Comparison of ENCODE assay signal across 8 cellular contexts in the genomic region with DNA sequence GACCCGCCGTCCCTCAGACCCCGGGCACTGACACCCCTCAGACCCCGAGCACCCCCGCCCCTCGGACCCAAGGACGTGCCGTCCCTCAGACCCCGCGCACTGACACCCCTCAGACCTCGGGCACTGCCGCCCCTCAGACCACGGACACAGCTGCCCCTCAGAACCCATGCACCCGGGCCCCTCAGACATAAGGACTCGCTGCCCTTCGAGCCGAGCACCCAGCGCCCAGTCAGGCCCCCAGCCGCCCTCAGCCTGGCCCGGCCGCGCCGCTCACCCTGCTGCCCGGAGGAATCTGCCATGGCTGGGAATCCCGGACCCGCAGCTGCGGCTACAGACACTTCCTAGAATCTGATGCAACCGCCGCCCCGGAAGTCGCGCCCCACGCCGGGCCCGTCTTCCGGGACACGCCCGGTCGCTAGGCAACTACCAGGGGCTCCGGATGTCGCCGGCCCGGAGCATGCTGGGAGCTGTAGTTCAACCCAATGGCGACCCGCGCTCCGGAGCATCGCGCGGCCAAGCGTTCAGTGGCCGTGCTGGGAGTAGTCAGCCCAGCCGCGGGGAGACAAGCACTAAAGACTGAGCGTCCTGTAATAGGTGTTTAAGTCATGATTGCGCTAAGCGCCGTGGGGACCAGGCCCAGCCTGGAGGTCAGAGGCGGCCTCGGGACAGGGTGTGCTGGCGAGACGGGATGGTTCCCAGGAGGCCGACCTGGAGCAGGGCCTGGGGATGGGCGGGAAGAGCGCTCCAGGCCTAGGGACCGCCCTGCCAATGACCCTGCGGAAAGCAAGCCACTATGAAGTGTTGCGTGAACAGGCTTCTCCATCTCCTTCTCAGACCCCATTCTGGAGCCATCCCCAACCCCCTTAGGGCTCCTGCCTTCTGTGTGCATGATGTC. TPM values are rescaled to one million over a fixed set of nuclear protein-coding genes. Genes with fewer than 3 reads are reported as not detected.
DNase-seq lines count a peak whose midpoint lies in the region; ATAC-seq and TF ChIP-seq lines count a peak whose summit lies in the region.

CARS1 (minus strand) TSS at position 355 of the 895 bp plus-strand sequence; CDS start at position 299, 56 bp downstream.

- H3K27me3 Mint-ChIP-seq in GM23338 (ENCODE audit: insufficient read depth, low read depth, poor library complexity) (peaks cover 16% of the 10 kb centered on the region), nephron (ENCODE audit: low read depth) (no peaks in the 10 kb centered on the region)
- H3K27me3 Mint-ChIP-seq in activated T-helper 2 cell treated with anti-CD3 and anti-CD28 coated beads, Interferon-gamma antibody, Interleukin-2, Interleukin-4, amounts not matched to agents 10 μg/mL and 5 μg/mL and 100 μg/mL, durations not matched to agents 14 hours and 24 hours and 36 hours (ENCODE audit: low read depth) = no peaks in the 10 kb centered on the region
- no peaks in the 10 kb centered on the region for H3K27me3 Mint-ChIP-seq in stimulated activated naive CD8-positive, alpha-beta T cell treated with anti-CD3 and anti-CD28 coated beads, Interleukin-15, Interleukin-2, amounts not matched to agents 100 ng/mL and 50 ng/mL, for 24 hours

- peak within 1 kb of the TSS; percentile 82 for H3K4me3 ChIP-seq in DOHH2 (ENCODE audit: low read length)
- H3K4me3 ChIP-seq in GM23338 = peak within 1 kb of the TSS; percentile 97
- H3K4me3 ChIP-seq in RWPE2 (ENCODE audit: severe bottlenecking) = peak within 1 kb of the TSS; percentile 86
- peak within 1 kb of the TSS; percentile 95 for H3K4me3 ChIP-seq in fibroblast of pulmonary artery (replicated peaks; ENCODE audit: low read depth, low read length)

- H3K4me1 Mint-ChIP-seq in GM23338 (peaks cover 40% of the 10 kb centered on the region), nephron (peaks cover 12% of the 10 kb centered on the region)
- peaks cover 23% of the 10 kb centered on the region for H3K4me1 Mint-ChIP-seq in activated T-helper 2 cell treated with anti-CD3 and anti-CD28 coated beads, Interferon-gamma antibody, Interleukin-2, Interleukin-4, amounts not matched to agents 10 μg/mL and 5 μg/mL and 100 μg/mL, durations not matched to agents 14 hours and 24 hours and 36 hours (ENCODE audit: low read depth)
- peaks cover 38% of the 10 kb centered on the region for H3K4me1 Mint-ChIP-seq in stimulated activated naive CD8-positive, alpha-beta T cell treated with anti-CD3 and anti-CD28 coated beads, Interleukin-15, Interleukin-2, amounts not matched to agents 100 ng/mL and 50 ng/mL, for 24 hours (ENCODE audit: low read depth)

- H3F3A ChIP-seq in DOHH2 (ENCODE audit: control insufficient read depth, insufficient read depth) = no peaks in the 10 kb centered on the region
- H3F3A ChIP-seq in GM23338 (replicated peaks; ENCODE audit: low read depth) = no peaks in the 10 kb centered on the region; the same call in 1 of the 2 replicates

- peaks cover 11% of the 10 kb centered on the region for H4K20me1 ChIP-seq in DOHH2 (ENCODE audit: control insufficient read depth, insufficient read depth, low read depth, low read length)
- peaks cover 27% of the 10 kb centered on the region for H4K20me1 ChIP-seq in GM23338 (replicated peaks; ENCODE audit: insufficient read depth)

- peak within 1 kb of the TSS; percentile 95 for H3K27ac Mint-ChIP-seq in GM23338
- H3K27ac Mint-ChIP-seq in activated T-helper 2 cell treated with anti-CD3 and anti-CD28 coated beads, Interferon-gamma antibody, Interleukin-2, Interleukin-4, amounts not matched to agents 10 μg/mL and 5 μg/mL and 100 μg/mL, durations not matched to agents 14 hours and 24 hours and 36 hours = peak within 1 kb of the TSS; percentile 76
- H3K27ac Mint-ChIP-seq in nephron = peak within 1 kb of the TSS; percentile 92 to 94 (median 93)
- H3K27ac Mint-ChIP-seq in stimulated activated naive CD8-positive, alpha-beta T cell treated with anti-CD3 and anti-CD28 coated beads, Interleukin-15, Interleukin-2, amounts not matched to agents 100 ng/mL and 50 ng/mL, for 24 hours = peak within 1 kb of the TSS; percentile 91

- TF ChIP-seq CTCF in DOHH2 (IDR thresholded peaks at IDR 0.05; ENCODE audit: low read depth, low read length, poor library complexity, severe bottlenecking) = peak; percentile 8
- no peak for TF ChIP-seq CTCF in GM23338 (conservative IDR thresholded peaks at IDR 0.05; ENCODE audit: low read depth in 2 of 2)
- TF ChIP-seq CTCF in RWPE2 (IDR thresholded peaks at IDR 0.05; ENCODE audit: poor library complexity, severe bottlenecking) = no peak
- no peak for TF ChIP-seq CTCF in fibroblast of pulmonary artery (IDR thresholded peaks at IDR 0.05; ENCODE audit: low read length, missing control alignments)
- no peak for TF ChIP-seq CTCF in nephron (IDR thresholded peaks at IDR 0.05; ENCODE audit: unreplicated experiment in 3 of 3)

- H3K4me3 Mint-ChIP-seq in GM23338 = peak within 1 kb of the TSS; percentile 90
- H3K4me3 Mint-ChIP-seq in activated T-helper 2 cell treated with anti-CD3 and anti-CD28 coated beads, Interferon-gamma antibody, Interleukin-2, Interleukin-4, amounts not matched to agents 10 μg/mL and 5 μg/mL and 100 μg/mL, durations not matched to agents 14 hours and 24 hours and 36 hours (ENCODE audit: low read depth) = peak within 1 kb of the TSS; percentile 82
- H3K4me3 Mint-ChIP-seq in nephron = peak within 1 kb of the TSS; percentile 94 to 96 (median 95)
- H3K4me3 Mint-ChIP-seq in stimulated activated naive CD8-positive, alpha-beta T cell treated with anti-CD3 and anti-CD28 coated beads, Interleukin-15, Interleukin-2, amounts not matched to agents 100 ng/mL and 50 ng/mL, for 24 hours = peak within 1 kb of the TSS; percentile 91

- DNase-seq in GM23338 (ENCODE audit: low spot score) = peak; percentile 98
- DNase-seq in LHCN-M2 (ENCODE audit: low read depth) = peak; percentile 93
- peak; percentile 97 for DNase-seq in RWPE2 (ENCODE audit: low spot score)
- DNase-seq in activated T-helper 2 cell treated with anti-CD3 and anti-CD28 coated beads, Interferon-gamma antibody, Interleukin-2, Interleukin-4, amounts not matched to agents 10 μg/mL and 5 μg/mL and 100 μg/mL, durations not matched to agents 14 hours and 24 hours and 36 hours (ENCODE audit: low spot score) = peak; percentile 92
- peak; percentile 94 for DNase-seq in fibroblast of pulmonary artery (ENCODE audit: low read depth)

- H3K9me2 ChIP-seq in DOHH2 (replicated peaks; ENCODE audit: control insufficient read depth, low read length) = no peaks in the 10 kb centered on the region
- H3K9me2 ChIP-seq in GM23338 (ENCODE audit: insufficient read depth) = no peaks in the 10 kb centered on the region

- H2AFZ ChIP-seq in GM23338 = peak within 1 kb of the TSS; percentile 90

- ATAC-seq in GM23338 (peak; percentile 92), RWPE2 (ENCODE audit: low read depth) (peak; percentile 94)

- H3K9me3 Mint-ChIP-seq in GM23338 = no peaks in the 10 kb centered on the region
- no peaks in the 10 kb centered on the region for H3K9me3 Mint-ChIP-seq in activated T-helper 2 cell treated with anti-CD3 and anti-CD28 coated beads, Interferon-gamma antibody, Interleukin-2, Interleukin-4, amounts not matched to agents 10 μg/mL and 5 μg/mL and 100 μg/mL, durations not matched to agents 14 hours and 24 hours and 36 hours
- no peaks in the 10 kb centered on the region for H3K9me3 Mint-ChIP-seq in nephron
- no peaks in the 10 kb centered on the region for H3K9me3 Mint-ChIP-seq in stimulated activated naive CD8-positive, alpha-beta T cell treated with anti-CD3 and anti-CD28 coated beads, Interleukin-15, Interleukin-2, amounts not matched to agents 100 ng/mL and 50 ng/mL, for 24 hours

- H3K79me2 ChIP-seq in DOHH2 (ENCODE audit: control insufficient read depth, low read length) = peaks cover 46% of the 10 kb centered on the region
- H3K79me2 ChIP-seq in GM23338 (replicated peaks; ENCODE audit: insufficient read depth) = peaks cover 47% of the 10 kb centered on the region

- H3K27ac ChIP-seq in DOHH2 (ENCODE audit: low read depth, low read length) (peak within 1 kb of the TSS; percentile 37), GM23338 (ENCODE audit: low read depth) (peak within 1 kb of the TSS; percentile 91), RWPE2 (ENCODE audit: poor library complexity, severe bottlenecking) (peak within 1 kb of the TSS; percentile 61)

- peak within 1 kb of the TSS; percentile 95 for H3K4me2 ChIP-seq in DOHH2 (ENCODE audit: low read length)
- peak within 1 kb of the TSS; percentile 97 for H3K4me2 ChIP-seq in GM23338

- peaks cover 28% of the 10 kb centered on the region for H3K36me3 Mint-ChIP-seq in GM23338 (ENCODE audit: low read depth)
- H3K36me3 Mint-ChIP-seq in activated T-helper 2 cell treated with anti-CD3 and anti-CD28 coated beads, Interferon-gamma antibody, Interleukin-2, Interleukin-4, amounts not matched to agents 10 μg/mL and 5 μg/mL and 100 μg/mL, durations not matched to agents 14 hours and 24 hours and 36 hours (ENCODE audit: low read depth) = peaks cover 10% of the 10 kb centered on the region
- no peaks in the 10 kb centered on the region for H3K36me3 Mint-ChIP-seq in nephron (ENCODE audit: low read depth)
- H3K36me3 Mint-ChIP-seq in stimulated activated naive CD8-positive, alpha-beta T cell treated with anti-CD3 and anti-CD28 coated beads, Interleukin-15, Interleukin-2, amounts not matched to agents 100 ng/mL and 50 ng/mL, for 24 hours (ENCODE audit: low read depth) = peaks cover 19% of the 10 kb centered on the region

- no peaks in the 10 kb centered on the region for H3K27me3 ChIP-seq in DOHH2 (ENCODE audit: control insufficient read depth, low read length)
- no peaks in the 10 kb centered on the region for H3K27me3 ChIP-seq in GM23338 (ENCODE audit: insufficient read depth)
- no peaks in the 10 kb centered on the region for H3K27me3 ChIP-seq in RWPE2 (ENCODE audit: insufficient read depth, poor library complexity, severe bottlenecking)

- H3K9me3 ChIP-seq in DOHH2 (ENCODE audit: control insufficient read depth, insufficient read depth, low read length) (no peaks in the 10 kb centered on the region), RWPE2 (ENCODE audit: severe bottlenecking) (no peaks in the 10 kb centered on the region)

- peaks cover 21% of the 10 kb centered on the region for H3K4me1 ChIP-seq in DOHH2 (ENCODE audit: control insufficient read depth, low read length)
- peaks cover 20% of the 10 kb centered on the region for H3K4me1 ChIP-seq in GM23338 (ENCODE audit: insufficient read depth)
- peaks cover 20% of the 10 kb centered on the region for H3K4me1 ChIP-seq in RWPE2 (ENCODE audit: insufficient read depth, poor library complexity, severe bottlenecking)

- intact Hi-C loops in activated T-helper 2 cell treated with anti-CD3 and anti-CD28 coated beads, Interferon-gamma antibody, Interleukin-2, Interleukin-4, amounts not matched to agents 10 μg/mL and 5 μg/mL and 100 μg/mL, durations not matched to agents 14 hours and 24 hours and 36 hours (cut with micrococcal nuclease) = loop anchor here (1.0 kb wide), 1 partner anchor 65 kb away; the partner anchor contains the start of gene NAP1L4

- H3K36me3 ChIP-seq in DOHH2 (ENCODE audit: control insufficient read depth, low read length) (peaks cover 27% of the 10 kb centered on the region), GM23338 (ENCODE audit: insufficient read depth) (peaks cover 10% of the 10 kb centered on the region), RWPE2 (ENCODE audit: low read depth) (peaks cover 33% of the 10 kb centered on the region)

RNA-seq across cellular contexts. Expression of gene CARS1, which starts in this region (rescaled TPM):
- 94.1 and 95.9 TPM in 2 replicates for total RNA-seq in GM23338 (2014; rRNA removed; shearing (Covaris generic))
- polyA plus RNA-seq in GM23338 (2016; fragmentation: Nextera tagmentation; extraction: Ambion mirVana) = 71.0 and 72.9 TPM in 2 replicates
- 41.3 and 53.3 TPM in 2 replicates for total RNA-seq in LHCN-M2 (2014; rRNA removed)
- 47.9 TPM for polyA plus RNA-seq in LHCN-M2 (2012)
- total RNA-seq in activated T-helper 2 cell treated with anti-CD3 and anti-CD28 coated beads, Interferon-gamma antibody, Interleukin-2, Interleukin-4, amounts not matched to agents 10 μg/mL and 5 μg/mL and 100 μg/mL, durations not matched to agents 14 hours and 24 hours and 36 hours = 46.4 and 51.8 TPM in 2 replicates

Comparison
In these comparisons a context has a peak if more than half of its experiments do, and no peak if none do; other contexts are left out.
1. Peak in every context shown above with its lines: DNase-seq, ATAC-seq, H3K4me3 ChIP-seq and H3K27ac ChIP-seq.
2. H3K27ac ChIP-seq: peak in every context shown above with its lines; median percentile 91 in GM23338; 61 in RWPE2; 37 in DOHH2.